ENCODE assay signal across 2 cellular contexts in genomic region chr17:42441717-42442565, GRCh38.
TF ChIP-seq lines count a peak whose summit lies in the region.

No MANE protein-coding gene starts in this region.

TF ChIP-seq in A549, 52 proteins besides CTCF, POLR2A, EP300 and RAD21:
- TF ChIP-seq RCOR1 (IDR thresholded peaks at IDR 0.05; ENCODE audit: low read depth, low read length) (no peak), SMC3 (IDR thresholded peaks at IDR 0.05) (no peak), ZNF302 (CRISPR knock-in tag; IDR thresholded peaks at IDR 0.05) (no peak), NPAS2 (CRISPR knock-in tag; IDR thresholded peaks at IDR 0.05; ENCODE audit: borderline replicate concordance) (no peak), E2F6 (IDR thresholded peaks at IDR 0.05; ENCODE audit: borderline replicate concordance, low read depth) (no peak), RARB (CRISPR knock-in tag; IDR thresholded peaks at IDR 0.05) (no peak)

TF ChIP-seq in GM23338, 12 proteins besides CTCF, POLR2A, EP300 and RAD21:
- TF ChIP-seq JUNB (IDR thresholded peaks at IDR 0.05; ENCODE audit: unreplicated experiment) = no peak
- TF ChIP-seq ZNF114 (CRISPR knock-in tag; IDR thresholded peaks at IDR 0.05) = no peak
- no peak for TF ChIP-seq REST (IDR thresholded peaks at IDR 0.05; ENCODE audit: unreplicated experiment)
- no peak for TF ChIP-seq ZNF331 (CRISPR knock-in tag; IDR thresholded peaks at IDR 0.05; ENCODE audit: low read depth)
- no peak for TF ChIP-seq EZH2 (IDR thresholded peaks at IDR 0.05; ENCODE audit: low read depth, unreplicated experiment)
- no peak for TF ChIP-seq STAT1 (IDR thresholded peaks at IDR 0.05; ENCODE audit: unreplicated experiment)
- no peak for TF ChIP-seq ETS1 (IDR thresholded peaks at IDR 0.05)
- TF ChIP-seq NANOG (IDR thresholded peaks at IDR 0.05; ENCODE audit: borderline replicate concordance) = no peak
- no peak for TF ChIP-seq CREB1 (CRISPR knock-in tag; IDR thresholded peaks at IDR 0.05; ENCODE audit: low read depth)
- TF ChIP-seq EZH2phosphoT487 (IDR thresholded peaks at IDR 0.05; ENCODE audit: unreplicated experiment) = no peak
- TF ChIP-seq ZNF462 (CRISPR knock-in tag; IDR thresholded peaks at IDR 0.05) = no peak
- TF ChIP-seq POLR2AphosphoS5 (IDR thresholded peaks at IDR 0.05; ENCODE audit: low read depth) = no peak
